In the genomic region with DNA sequence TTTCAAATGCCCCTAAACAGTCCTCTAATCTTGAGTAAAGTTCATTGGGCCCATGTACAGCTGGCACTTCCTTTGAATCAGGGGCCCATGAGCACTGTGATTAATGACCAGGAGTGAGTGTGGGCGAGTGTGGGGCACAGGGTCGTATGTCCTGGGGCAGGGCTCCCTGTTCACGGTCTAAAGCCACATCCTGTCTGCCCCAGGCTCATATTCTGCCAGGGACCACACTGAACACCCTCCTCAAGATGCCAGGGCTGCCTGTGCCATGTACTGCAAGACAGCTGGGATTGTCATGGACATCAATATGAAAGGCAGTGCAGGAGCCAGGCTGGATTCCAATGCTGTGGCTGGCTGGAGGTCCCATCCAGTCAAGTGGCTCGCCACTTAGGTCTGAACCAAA, we compare ENCODE assay signal across 15 cellular contexts.
"Had no signal": no experiment of that assay in that cellular context is flagged by ENCODE, and none has a peak within 500 bp of the region (broad histone marks: within the 10 kb centered on the region; RNA-seq: fewer than 3 reads in every experiment).

No MANE protein-coding gene starts in this region.

- H3K36me3 Mint-ChIP-seq: natural killer cell had no signal

- ATAC-seq: gastroesophageal sphincter, left colon, natural killer cell had no signal

- DNase-seq: cortex of kidney; dorsolateral prefrontal cortex; effector CD8-positive, alpha-beta T cell; kidney; left colon; mesendoderm; natural killer cell; sigmoid colon; small intestine; stimulated activated CD4-positive, alpha-beta T cell treated with anti-CD3 and anti-CD28 coated beads, Interleukin-12 subunit alpha, Interleukin-12 subunit beta, amount 100 ng/mL, for 4 hours; stimulated activated CD4-positive, alpha-beta T cell treated with anti-CD3 and anti-CD28 coated beads, Interleukin-2, amount 100 ng/mL, for 48 hours; stimulated activated naive CD4-positive, alpha-beta T cell treated with Interleukin-2 at 50 U/mL for 16 hours; trophoblast cell had no signal

- H3K9me3 Mint-ChIP-seq: natural killer cell had no signal

- H3K4me3 Mint-ChIP-seq: natural killer cell, neural crest cell had no signal

- H3K27ac Mint-ChIP-seq: natural killer cell had no signal

- H3K4me1 Mint-ChIP-seq: natural killer cell had no signal
